8 cellular contexts compared by ENCODE assay signal in genomic region chr9:130235558-130236435, GRCh38. TPM values are rescaled to one million over a fixed set of nuclear protein-coding genes. Genes with fewer than 3 reads are reported as not detected.
DNase-seq lines count a peak whose midpoint lies in the region; ATAC-seq and TF ChIP-seq lines count a peak whose summit lies in the region.

No MANE protein-coding gene starts in this region.

- ATAC-seq in HG03354 (IDR thresholded peaks at IDR 0.05; ENCODE audit: poor library complexity, severe bottlenecking, unreplicated experiment): no peak
- ATAC-seq in HG02852 (IDR thresholded peaks at IDR 0.05; ENCODE audit: unreplicated experiment): no peak

- H3K4me3 Mint-ChIP-seq in MCF 10A (ENCODE audit: unreplicated experiment): no peak overlapping the region

- H3K4me3 ChIP-seq in WERI-Rb-1 (ENCODE audit: low read depth, low read length) (no peak overlapping the region), kidney epithelial cell (ENCODE audit: low read depth, low read length) (no peak overlapping the region)

- H3K27me3 ChIP-seq in WERI-Rb-1 (ENCODE audit: insufficient read depth, low read depth, severe bottlenecking) (no peaks in the 10 kb centered on the region), kidney epithelial cell (ENCODE audit: control insufficient read depth, insufficient read depth, low read length) (no peaks in the 10 kb centered on the region)

- intact Hi-C loops in MCF 10A (cut with micrococcal nuclease): loop anchor here (1.0 to 5.0 kb wide), 2 partner anchors 128 to 348 kb away; no protein-coding TSS in a partner anchor

- H3K27ac Mint-ChIP-seq in MCF 10A (ENCODE audit: low read depth, unreplicated experiment): no peak overlapping the region

- H3K27me3 Mint-ChIP-seq in MCF 10A (ENCODE audit: insufficient read depth, unreplicated experiment): no peaks in the 10 kb centered on the region

- H3K27ac ChIP-seq in WERI-Rb-1: peak overlapping the region; percentile 25

- POLR2A ChIA-PET in MCF 10A (lab: Yijun Ruan, JAX): interaction anchor here (0.7 to 1.0 kb wide), 2 partner anchors 12 to 129 kb away, joined by 3 to 5 read pairs; no protein-coding TSS in a partner anchor

- no peaks in the 10 kb centered on the region for H3K9me3 Mint-ChIP-seq in MCF 10A (ENCODE audit: unreplicated experiment)

- TF ChIP-seq CTCF in WERI-Rb-1 (IDR thresholded peaks at IDR 0.05; ENCODE audit: low read depth, low read length): peak; percentile 95
- peak; percentile 98 for TF ChIP-seq CTCF in MCF 10A (IDR thresholded peaks at IDR 0.05; ENCODE audit: unreplicated experiment)
- TF ChIP-seq CTCF in kidney epithelial cell (IDR thresholded peaks at IDR 0.05; ENCODE audit: insufficient read depth, low read length, poor library complexity, severe bottlenecking): peak; percentile 96

- H3K4me1 Mint-ChIP-seq in MCF 10A (ENCODE audit: insufficient read depth, unreplicated experiment): peaks cover 3% of the 10 kb centered on the region

- H3K36me3 Mint-ChIP-seq in MCF 10A (ENCODE audit: insufficient read depth, unreplicated experiment): no peaks in the 10 kb centered on the region

- H3K36me3 ChIP-seq in WERI-Rb-1: peaks cover 69% of the 10 kb centered on the region
- no peaks in the 10 kb centered on the region for H3K36me3 ChIP-seq in kidney epithelial cell (ENCODE audit: control insufficient read depth, insufficient read depth, low read length)

- CTCF ChIA-PET in MCF 10A (lab: Yijun Ruan, JAX): interaction anchor here (0.6 to 2.2 kb wide), 13 partner anchors 9 to 1440 kb away, joined by 3 to 19 read pairs (median 4); no protein-coding TSS in a partner anchor

- DNase-seq in G401 (ENCODE audit: low spot score): peak; percentile 84
- peak; percentile 37 for DNase-seq in MV-4-11 (lab: John Stamatoyannopoulos, UW)
- DNase-seq in WERI-Rb-1: peak; percentile 81
- DNase-seq in MCF 10A (ENCODE audit: unreplicated experiment): peak; percentile 49
- no peak for DNase-seq in kidney epithelial cell (ENCODE audit: low read depth)
- DNase-seq in stimulated activated CD4-positive, alpha-beta T cell treated with anti-CD3 and anti-CD28 coated beads, Interleukin-1b, Interleukin-23, amount 100 ng/mL, for 48 hours: peak; percentile 57

- in situ Hi-C loops in G401 (cut with HindIII; ENCODE audit: low sequenced_read_pairs): no loop called here

- BruUV-seq in MCF 10A (replicated peaks; lab: Mats Ljungman, UMichigan): no TSS peak

- H3K9me3 ChIP-seq in WERI-Rb-1 (ENCODE audit: severe bottlenecking): no peaks in the 10 kb centered on the region

RNA-seq across cellular contexts. Expression of gene HMCN2, which starts 29.8 kb away (rescaled TPM):
- 0.07 TPM in 1 of 2 replicates, not detected in the other for total RNA-seq in G401 (2014; rRNA removed; shearing (Covaris generic))
- total RNA-seq in MCF 10A (2022) (not detected in 2 replicates), kidney epithelial cell (0.14 TPM in 1 of 2 replicates, not detected in the other)
